In genomic region chr11:48901381-48902152, GRCh38 we compare ENCODE assay signal across 6 cellular contexts.
DNase-seq lines count a peak whose midpoint lies in the region; ATAC-seq and TF ChIP-seq lines count a peak whose summit lies in the region.
"Not testable (repeated sequence)": the region's sequence is repeated elsewhere in the genome, so short reads cannot be mapped to it uniquely, and the experiment has no call there.

No MANE protein-coding gene starts in this region.

- not testable (repeated sequence) for H3K27ac Mint-ChIP-seq in chondrocyte (ENCODE audit: unreplicated experiment); osteocyte (ENCODE audit: unreplicated experiment)

- TF ChIP-seq CTCF in RWPE2 (IDR thresholded peaks at IDR 0.05; ENCODE audit: poor library complexity, severe bottlenecking); chondrocyte (IDR thresholded peaks at IDR 0.05); left lung (IDR thresholded peaks at IDR 0.05); osteocyte (IDR thresholded peaks at IDR 0.05); tibial artery (IDR thresholded peaks at IDR 0.05): not testable (repeated sequence)

- H3K36me3 Mint-ChIP-seq in chondrocyte (ENCODE audit: low read depth); osteocyte (ENCODE audit: unreplicated experiment): not testable (repeated sequence)

- DNase-seq in RWPE2 (ENCODE audit: low spot score): peak; percentile 10
- peak; percentile 52 for DNase-seq in chondrocyte (ENCODE audit: low spot score)
- peak; percentile 66 for DNase-seq in cardiac septum (ENCODE audit: low spot score)
- peak; percentile 19 to 40 for DNase-seq in left lung
- DNase-seq in osteocyte (ENCODE audit: extremely low spot score, unreplicated experiment): peak; percentile 79
- peak; percentile 13 to 44 for DNase-seq in tibial artery

- not testable (repeated sequence) for H3K4me1 Mint-ChIP-seq in chondrocyte (ENCODE audit: low read depth); osteocyte (ENCODE audit: unreplicated experiment)

- not testable (repeated sequence) for H3K27ac ChIP-seq in RWPE2 (ENCODE audit: poor library complexity, severe bottlenecking); left lung; tibial artery

- H3K4me3 Mint-ChIP-seq in chondrocyte (ENCODE audit: unreplicated experiment); osteocyte (ENCODE audit: unreplicated experiment): not testable (repeated sequence)

- not testable (repeated sequence) for H3K9me3 ChIP-seq in RWPE2 (ENCODE audit: severe bottlenecking); tibial artery
- peaks cover 0 to 17% of the 10 kb centered on the region in 2 donors for H3K9me3 ChIP-seq in left lung

- H3K4me1 ChIP-seq in RWPE2 (ENCODE audit: insufficient read depth, poor library complexity, severe bottlenecking); left lung; tibial artery: not testable (repeated sequence)

- not testable (repeated sequence) for H3K27me3 ChIP-seq in RWPE2 (ENCODE audit: insufficient read depth, poor library complexity, severe bottlenecking); left lung; tibial artery

- H3K9me3 Mint-ChIP-seq in chondrocyte (ENCODE audit: low read depth) (peaks cover 14% of the 10 kb centered on the region), osteocyte (ENCODE audit: unreplicated experiment) (peaks cover 11% of the 10 kb centered on the region)

- not testable (repeated sequence) for H3K27me3 Mint-ChIP-seq in chondrocyte (ENCODE audit: low read depth); osteocyte (ENCODE audit: unreplicated experiment)

- intact Hi-C loops in cardiac septum (cut with DNase I); left lung (cut with DNase I); tibial artery (cut with DNase I; ENCODE audit: low total_unique reads): not testable (repeated sequence)

- H3K4me3 ChIP-seq in RWPE2 (ENCODE audit: severe bottlenecking); left lung; tibial artery: not testable (repeated sequence)

- not testable (repeated sequence) for ATAC-seq in RWPE2 (ENCODE audit: low read depth); left lung

- H3K36me3 ChIP-seq in RWPE2 (ENCODE audit: low read depth); left lung; tibial artery: not testable (repeated sequence)

Comparison
In these comparisons a context has a peak if more than half of its experiments do, and no peak if none do; other contexts are left out.
1. DNase-seq: peak in every context shown above with its lines; median percentile 79 in osteocyte; 66 in cardiac septum; 52 in chondrocyte; 30 in left lung; 28 in tibial artery; 10 in RWPE2.